Comparison of ENCODE assay signal across 11 cellular contexts in the genomic region with DNA sequence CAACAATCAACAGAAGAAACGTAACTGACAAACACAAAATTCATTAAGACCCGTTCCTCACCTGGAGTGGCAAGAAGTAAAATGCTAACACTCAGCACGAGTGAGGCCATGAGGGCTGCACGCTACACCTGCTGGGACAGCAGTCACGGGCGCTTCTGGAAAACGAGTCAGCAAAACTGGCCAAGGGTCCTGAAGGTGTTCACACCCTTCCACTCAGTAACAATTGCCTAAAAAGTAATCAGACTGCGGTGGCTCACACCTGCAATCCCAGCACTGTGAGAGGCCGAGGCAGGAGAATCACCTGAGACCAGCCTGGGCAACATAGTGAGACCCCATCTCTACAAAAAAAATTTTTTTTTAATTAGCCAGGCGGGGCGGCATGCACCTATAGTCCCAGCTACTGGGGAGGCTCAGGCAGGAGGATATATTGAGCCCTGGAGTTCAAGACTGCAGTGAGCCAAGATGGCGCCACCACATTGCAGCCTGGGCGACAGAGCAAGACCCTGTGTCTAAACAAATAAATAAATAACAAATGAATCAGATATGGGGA.
"Had no signal": no experiment of that assay in that cellular context is flagged by ENCODE, and none has a peak within 500 bp of the region (broad histone marks: within the 10 kb centered on the region; RNA-seq: fewer than 3 reads in every experiment).

No MANE protein-coding gene starts in this region.

- H3K27me3 Mint-ChIP-seq: activated naive CD8-positive, alpha-beta T cell had no signal

- H3K4me3 Mint-ChIP-seq: activated CD8-positive, alpha-beta T cell treated with anti-CD3 and anti-CD28 coated beads, Interleukin-2, amount 10 ng/mL, durations not matched to agents 7 days and 5 days; activated naive CD8-positive, alpha-beta T cell; activated T-helper 1 cell treated with anti-CD3 and anti-CD28 coated beads, Interleukin-12 subunit alpha, Interleukin-12 subunit beta, Interleukin-2, Interleukin-4 antibody, amounts not matched to agents 30 ng/mL and 10 ng/mL and 1 ng/mL, durations not matched to agents 14 hours and 24 hours and 36 hours; immature natural killer cell had no signal

- H3K27ac Mint-ChIP-seq: activated CD8-positive, alpha-beta T cell treated with anti-CD3 and anti-CD28 coated beads, Interleukin-2, amount 10 ng/mL, durations not matched to agents 7 days and 5 days; activated naive CD8-positive, alpha-beta T cell; activated T-helper 1 cell treated with anti-CD3 and anti-CD28 coated beads, Interleukin-12 subunit alpha, Interleukin-12 subunit beta, Interleukin-2, Interleukin-4 antibody, amounts not matched to agents 30 ng/mL and 10 ng/mL and 1 ng/mL, durations not matched to agents 14 hours and 24 hours and 36 hours had no signal

- ATAC-seq: activated CD8-positive, alpha-beta T cell treated with anti-CD3 and anti-CD28 coated beads, Interleukin-2, amount 10 ng/mL, durations not matched to agents 7 days and 5 days had no signal

- DNase-seq: activated CD8-positive, alpha-beta T cell treated with anti-CD3 and anti-CD28 coated beads, Interleukin-2, amount 10 ng/mL, durations not matched to agents 7 days and 5 days; anterior cingulate cortex; immature natural killer cell; mesenchymal stem cell; retina; SJCRH30; small intestine; SW 1271; transverse colon had no signal
